16 cellular contexts compared by ENCODE assay signal in genomic region chr9:4547016-4547415, GRCh38. TPM values are rescaled to one million over a fixed set of nuclear protein-coding genes. Genes with fewer than 3 reads are reported as not detected.
DNase-seq lines count a peak whose midpoint lies in the region; ATAC-seq and TF ChIP-seq lines count a peak whose summit lies in the region.
"Had no signal": no experiment of that assay in that cellular context is flagged by ENCODE, and none has a peak within 500 bp of the region (broad histone marks: within the 10 kb centered on the region; RNA-seq: fewer than 3 reads in every experiment).

No MANE protein-coding gene starts in this region.

- no peak overlapping the region for H2AFZ ChIP-seq in GM23248

- H3K4me3 Mint-ChIP-seq in osteocyte (ENCODE audit: unreplicated experiment), result no peak overlapping the region
- H3K4me3 Mint-ChIP-seq: CD8-positive, alpha-beta T cell had no signal

- peak overlapping the region; percentile 63 for H3K27ac Mint-ChIP-seq in osteocyte (ENCODE audit: unreplicated experiment)
- H3K27ac Mint-ChIP-seq: CD8-positive, alpha-beta T cell had no signal

- no peak for TF ChIP-seq POLR2A in lower leg skin (IDR thresholded peaks at IDR 0.05)

- no peaks in the 10 kb centered on the region for H3K27me3 ChIP-seq in GM23248 (replicated peaks; ENCODE audit: insufficient read depth)
- H3K27me3 ChIP-seq in adipocyte (replicated peaks; ENCODE audit: control insufficient read depth, insufficient read depth, low read length), result no peaks in the 10 kb centered on the region
- H3K27me3 ChIP-seq: heart right ventricle had no signal

- no peaks in the 10 kb centered on the region for H3K79me2 ChIP-seq in GM23248 (ENCODE audit: insufficient read depth)

- in situ Hi-C loops in GM23248 (cut with MboI), result no loop called here

- no peaks in the 10 kb centered on the region for H3F3A ChIP-seq in GM23248 (ENCODE audit: insufficient read depth)

- H4K20me1 ChIP-seq in GM23248 (ENCODE audit: insufficient read depth), result no peaks in the 10 kb centered on the region

- peaks cover 1% of the 10 kb centered on the region for H3K36me3 Mint-ChIP-seq in osteocyte (ENCODE audit: unreplicated experiment)
- H3K36me3 Mint-ChIP-seq: CD8-positive, alpha-beta T cell had no signal

- H3K4me1 Mint-ChIP-seq in osteocyte (ENCODE audit: unreplicated experiment), result peaks cover 54% of the 10 kb centered on the region

- H3K9me2 ChIP-seq in GM23248 (ENCODE audit: insufficient read depth), result no peaks in the 10 kb centered on the region

- H3K9me3 ChIP-seq in GM23248 (ENCODE audit: low read depth), result no peaks in the 10 kb centered on the region
- H3K9me3 ChIP-seq in adipocyte (ENCODE audit: control insufficient read depth, low read length), result no peaks in the 10 kb centered on the region
- H3K9me3 ChIP-seq: heart right ventricle had no signal

- H3K27me3 Mint-ChIP-seq in osteocyte (ENCODE audit: unreplicated experiment), result no peaks in the 10 kb centered on the region

- DNase-seq in GM23248 (peak; percentile 60), adipocyte (ENCODE audit: low read depth) (peak; percentile 72), fibroblast of pulmonary artery (ENCODE audit: low read depth) (peak; percentile 57), osteocyte (ENCODE audit: extremely low spot score, unreplicated experiment) (no peak), lower leg skin (ENCODE audit: low spot score in 2 of 2) (no peak), T-helper 9 cell (no peak)
- no peak for DNase-seq in effector CD8-positive, alpha-beta T cell (lab: John Stamatoyannopoulos, UW)
- DNase-seq: activated naive CD4-positive, alpha-beta T cell treated with Interleukin-2 at 50 U/mL for 16 hours; CD8-positive, alpha-beta T cell; heart right ventricle; NCI-H1694 treated with DMSO at 0.1 percent for 48 hours; NCI-H526 treated with DMSO at 0.1 percent for 48 hours; stimulated activated CD4-positive, alpha-beta T cell treated with anti-CD3 and anti-CD28 coated beads, Interleukin-15, amount 100 ng/mL, for 24 hours had no signal

- H3K36me3 ChIP-seq in GM23248 (ENCODE audit: low read depth), result no peaks in the 10 kb centered on the region
- H3K36me3 ChIP-seq in adipocyte (ENCODE audit: control insufficient read depth, insufficient read depth, low read length, severe bottlenecking), result peaks cover 12% of the 10 kb centered on the region
- H3K36me3 ChIP-seq: heart right ventricle had no signal

- intact Hi-C loops in lower leg skin (cut with DNase I; ENCODE audit: low total_unique reads), result loop anchor here (2.0 kb wide), 1 partner anchor 48 kb away; no protein-coding TSS in a partner anchor

- H3K9me3 Mint-ChIP-seq in osteocyte (ENCODE audit: unreplicated experiment), result no peaks in the 10 kb centered on the region
- H3K9me3 Mint-ChIP-seq: CD8-positive, alpha-beta T cell had no signal

- WGBS in GM23248 (ENCODE audit: low coverage in 1 of 2, low lambda C conversion rate in 2 of 2, missing lambda C conversion rate in 2 of 2), 2 experiments, result 66 to 77% methylated on average over 1 of the region's 1 CpG
- WGBS in lower leg skin, 2 donors, result 75 to 81% methylated on average over 1 of the region's 1 CpG

- H3K9ac ChIP-seq in GM23248 (no peak overlapping the region), adipocyte (ENCODE audit: low read length) (no peak overlapping the region)

- H3K4me2 ChIP-seq in GM23248 (ENCODE audit: unreplicated experiment), result no peak overlapping the region

- ATAC-seq in GM18868 (IDR thresholded peaks at IDR 0.05; ENCODE audit: unreplicated experiment), result no peak
- ATAC-seq: activated CD4-positive, CD25-positive, alpha-beta regulatory T cell treated with anti-CD3 and anti-CD28 coated beads, Interleukin-2, amount 50 U/mL, for 24 hours; CD8-positive, alpha-beta T cell; heart right ventricle; left lobe of liver had no signal

- no peak overlapping the region for H3K4me3 ChIP-seq in GM23248
- H3K4me3 ChIP-seq in adipocyte (ENCODE audit: low read length), result no peak overlapping the region
- no peak overlapping the region for H3K4me3 ChIP-seq in fibroblast of pulmonary artery (replicated peaks; ENCODE audit: low read depth, low read length)
- H3K4me3 ChIP-seq in lower leg skin (ENCODE audit: low read depth, poor library complexity, severe bottlenecking), result no peak overlapping the region
- H3K4me3 ChIP-seq: heart right ventricle had no signal

- H3K27ac ChIP-seq in GM23248, result no peak overlapping the region

- H3K4me1 ChIP-seq in GM23248 (ENCODE audit: insufficient read depth) (peaks cover 29% of the 10 kb centered on the region), adipocyte (ENCODE audit: control insufficient read depth, insufficient read depth, low read length) (peaks cover 20% of the 10 kb centered on the region)

- TF ChIP-seq CTCF in fibroblast of pulmonary artery (IDR thresholded peaks at IDR 0.05; ENCODE audit: low read length, missing control alignments) (no peak), osteocyte (IDR thresholded peaks at IDR 0.05) (no peak), lower leg skin (IDR thresholded peaks at IDR 0.05) (no peak)

RNA-seq across cellular contexts. Expression of gene SLC1A1, which starts 56.7 kb away (rescaled TPM):
- total RNA-seq in GM23248 (2014; rRNA removed; shearing (Covaris generic)), result 45.4 and 47.6 TPM in 2 replicates
- 34.6 and 36.3 TPM in 2 replicates for polyA plus RNA-seq in GM23248 (2016; fragmentation: Nextera tagmentation; extraction: Ambion mirVana)
- total RNA-seq in osteocyte, result 6.8 and 7.0 TPM in 2 replicates
- 1 to 10 TPM; 1.1 to 2.2 (median 2.0) TPM for total RNA-seq in lower leg skin
- total RNA-seq: CD8-positive, alpha-beta T cell had no signal

Comparison
In these comparisons a context has a peak if more than half of its experiments do, and no peak if none do; other contexts are left out.
1. DNase-seq: peak in GM23248 (single experiment), adipocyte (single experiment) and fibroblast of pulmonary artery (single experiment); none in osteocyte (single experiment), effector CD8-positive, alpha-beta T cell (single experiment), lower leg skin (0 of 2) and T-helper 9 cell (single experiment).